In the genomic region with DNA sequence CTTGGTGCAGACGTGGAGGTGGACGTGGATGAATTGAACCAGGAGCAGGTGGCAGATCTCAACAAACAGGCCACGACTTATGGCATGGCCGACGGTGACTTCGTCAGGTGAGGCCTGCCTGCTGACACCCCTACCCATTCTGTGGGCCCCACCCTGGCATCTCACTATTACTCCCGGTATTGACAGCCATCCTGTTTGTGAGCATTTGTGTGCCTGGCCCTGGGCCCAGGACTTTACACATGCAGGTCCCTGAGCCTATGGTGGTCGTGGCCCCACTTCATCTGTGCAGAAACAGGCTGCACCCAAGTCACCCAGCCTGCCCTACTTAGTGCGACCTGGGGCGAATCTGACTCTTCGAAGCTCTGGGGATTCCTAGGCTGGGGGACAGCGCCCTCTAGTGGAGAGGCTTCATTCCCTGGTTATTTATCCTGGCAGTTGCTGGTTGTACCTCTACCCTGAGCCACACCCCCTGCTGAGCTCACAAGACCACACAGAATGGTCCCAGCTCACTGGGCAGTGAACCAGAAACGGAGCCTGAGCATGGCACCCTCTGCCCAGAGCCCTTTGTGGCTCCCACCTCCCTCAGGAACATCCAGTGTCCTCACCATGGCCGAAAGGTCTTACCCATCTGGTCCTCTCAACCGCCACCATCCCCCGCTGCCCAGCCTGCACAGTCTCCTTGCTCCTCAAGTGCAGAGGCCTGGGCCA, we compare ENCODE assay signal across 8 cellular contexts.
DNase-seq lines count a peak whose midpoint lies in the region; ATAC-seq and TF ChIP-seq lines count a peak whose summit lies in the region.

No MANE protein-coding gene starts in this region.

- peak; percentile 84 for DNase-seq in Ammon's horn (ENCODE audit: low spot score)
- peak; percentile 89 for DNase-seq in GM20000 (ENCODE audit: low spot score)
- peak; percentile 13 for DNase-seq in NCI-H2227 treated with DMSO at 0.1 percent for 48 hours (lab: John Stamatoyannopoulos, UW)
- DNase-seq in activated CD4-positive, alpha-beta T cell treated with anti-CD3 and anti-CD28 coated beads for 1 hour: peak; percentile 71
- DNase-seq in cardiac fibroblast (ENCODE audit: low read depth in 2 of 2): peak; percentile 85 to 87
- DNase-seq in kidney glomerular epithelial cell (lab: John Stamatoyannopoulos, UW): peak; percentile 55
- peak; percentile 88 to 91 for DNase-seq in stimulated activated CD4-positive, alpha-beta T cell treated with anti-CD3 and anti-CD28 coated beads, Interleukin-2, amount 100 ng/mL, for 48 hours

- H3K4me3 ChIP-seq in cardiac fibroblast (replicated peaks in 1 of 2; ENCODE audit: low read depth in 2 of 2, low read length in 2 of 2): no peak overlapping the region

- TF ChIP-seq CTCF in GM20000 (IDR thresholded peaks at IDR 0.05; ENCODE audit: extremely low read depth, missing control alignments): peak; percentile 75
- peak; percentile 90 for TF ChIP-seq CTCF in cardiac fibroblast (IDR thresholded peaks at IDR 0.05; ENCODE audit: low read depth, low read length)

- ATAC-seq in GM19328 (IDR thresholded peaks at IDR 0.05; ENCODE audit: unreplicated experiment): no peak

Comparison
In these comparisons a context has a peak if more than half of its experiments do, and no peak if none do; other contexts are left out.
1. DNase-seq: peak in every context shown above with its lines; median percentile 90 in stimulated activated CD4-positive, alpha-beta T cell treated with anti-CD3 and anti-CD28 coated beads, Interleukin-2, amount 100 ng/mL, for 48 hours; 89 in GM20000; 86 in cardiac fibroblast; 84 in Ammon's horn; 71 in activated CD4-positive, alpha-beta T cell treated with anti-CD3 and anti-CD28 coated beads for 1 hour; 55 in kidney glomerular epithelial cell; 13 in NCI-H2227 treated with DMSO at 0.1 percent for 48 hours.